8 cellular contexts compared by ENCODE assay signal in genomic region chr19:43755256-43755801, GRCh38. TPM values are rescaled to one million over a fixed set of nuclear protein-coding genes. Genes with fewer than 3 reads are reported as not detected.
A peak's percentile ranks its signal among the peaks of the same experiment; 100 is the strongest.
DNase-seq lines count a peak whose midpoint lies in the region; ATAC-seq, FAIRE-seq and TF ChIP-seq lines count a peak whose summit lies in the region.

No MANE protein-coding gene starts in this region.

- peaks cover 12% of the 10 kb centered on the region for H3K4me1 ChIP-seq in KMS-11 (ENCODE audit: low read depth, poor library complexity, severe bottlenecking)
- peaks cover 37% of the 10 kb centered on the region for H3K4me1 ChIP-seq in fibroblast of lung (ENCODE audit: control insufficient read depth, extremely low read depth, insufficient read depth, low read length)

- H3K27ac ChIP-seq in KMS-11 = peak overlapping the region; percentile 99
- H3K27ac ChIP-seq in fibroblast of lung (ENCODE audit: insufficient read depth, low read length) = peak overlapping the region; percentile 99

- H3K9me3 Mint-ChIP-seq in naive thymus-derived CD8-positive, alpha-beta T cell = no peaks in the 10 kb centered on the region

- H3K4me1 Mint-ChIP-seq in naive thymus-derived CD8-positive, alpha-beta T cell = peaks cover 17 to 51% (median 35%) of the 10 kb centered on the region in 4 donors

- peak overlapping the region; percentile 85 for H2AFZ ChIP-seq in KMS-11 (ENCODE audit: low read depth)
- H2AFZ ChIP-seq in fibroblast of lung (ENCODE audit: low read length) = peak overlapping the region; percentile 55

- no peaks in the 10 kb centered on the region for H3K9me3 ChIP-seq in fibroblast of lung (ENCODE audit: control insufficient read depth, insufficient read depth, low read depth, low read length)

- peaks cover 0 to 14% (median 2%) of the 10 kb centered on the region in 3 donors for H3K36me3 Mint-ChIP-seq in naive thymus-derived CD8-positive, alpha-beta T cell

- no peaks in the 10 kb centered on the region for H3K27me3 ChIP-seq in KMS-11 (ENCODE audit: insufficient read depth, low read depth)
- H3K27me3 ChIP-seq in fibroblast of lung (ENCODE audit: control insufficient read depth, insufficient read depth, low read length) = no peaks in the 10 kb centered on the region

- FAIRE-seq in GM12892 (lab: Jason Lieb, UNC) = peak; percentile 80

- POLR2A ChIA-PET in naive thymus-derived CD8-positive, alpha-beta T cell (lab: Charles Lee) = interaction anchor here (0.6 to 4.1 kb wide), 13 partner anchors 9 to 1247 kb away, joined by 3 to 30 read pairs (median 4); partner anchors contain the start of genes KCNN4 and ZNF283

- peak overlapping the region; percentile 77 for H3K4me2 ChIP-seq in KMS-11
- H3K4me2 ChIP-seq in fibroblast of lung (ENCODE audit: extremely low read depth, insufficient read depth, low read length) = peak overlapping the region; percentile 95

- peaks cover 0 to 4% (median 0%) of the 10 kb centered on the region in 5 donors for H3K27me3 Mint-ChIP-seq in naive thymus-derived CD8-positive, alpha-beta T cell

- peak; percentile 26 for TF ChIP-seq POLR2A in GM12892 (IDR thresholded peaks at IDR 0.05; ENCODE audit: low read depth, low read length)

- H3K9ac ChIP-seq in KMS-11 (peak overlapping the region; percentile 99), fibroblast of lung (ENCODE audit: insufficient read depth, low read length) (peak overlapping the region; percentile 99)

- H3K36me3 ChIP-seq in KMS-11 (ENCODE audit: insufficient read depth) = peaks cover 3% of the 10 kb centered on the region; the same call in 1 of the 2 replicates
- peaks cover 4% of the 10 kb centered on the region for H3K36me3 ChIP-seq in fibroblast of lung (ENCODE audit: control insufficient read depth, insufficient read depth, low read length)

- peak in 1 of 2 donors; percentile 26 for ATAC-seq in naive thymus-derived CD8-positive, alpha-beta T cell
- no peak for ATAC-seq in stimulated activated naive CD8-positive, alpha-beta T cell treated with anti-CD3 and anti-CD28 coated beads, Interleukin-15, Interleukin-2, amounts not matched to agents 100 U/mL and 50 U/mL, for 24 hours
- ATAC-seq in HG02571 (IDR thresholded peaks at IDR 0.05; ENCODE audit: unreplicated experiment) = no peak

- H3K27ac Mint-ChIP-seq in naive thymus-derived CD8-positive, alpha-beta T cell = peak overlapping the region; percentile 91 to 99 (median 99)

- H3K79me2 ChIP-seq in KMS-11 (ENCODE audit: insufficient read depth, low read depth) (peaks cover 17% of the 10 kb centered on the region; the same call in 1 of the 2 replicates), fibroblast of lung (ENCODE audit: control insufficient read depth, insufficient read depth, low read length) (peaks cover 23% of the 10 kb centered on the region)

- H3K4me3 ChIP-seq in KMS-11 (IDR thresholded peaks at IDR 0.05; ENCODE audit: insufficient read depth, low read depth, low read length) = peak overlapping the region; percentile 36
- H3K4me3 ChIP-seq in fibroblast of lung (replicated peaks in 1 of 4; ENCODE audit: control extremely low read depth in 1 of 4, insufficient read depth in 1 of 4, low read depth in 3 of 4, low read length in 4 of 4) = peak overlapping the region; percentile 67 to 93 (median 86)

- TF ChIP-seq CTCF in KMS-11 (conservative IDR thresholded peaks at IDR 0.05; ENCODE audit: low read depth, low read length) (no peak), fibroblast of lung (conservative IDR thresholded peaks at IDR 0.05 in 1 of 2, IDR thresholded peaks at IDR 0.05 in 1 of 2; ENCODE audit: low read depth in 1 of 2, low read length in 2 of 2) (no peak)

- H3K4me3 Mint-ChIP-seq in naive thymus-derived CD8-positive, alpha-beta T cell = peak overlapping the region; percentile 91 to 99 (median 96)

- H4K20me1 ChIP-seq in KMS-11 (ENCODE audit: insufficient read depth) (no peaks in the 10 kb centered on the region), fibroblast of lung (ENCODE audit: control insufficient read depth, extremely low read depth, insufficient read depth, low read length) (no peaks in the 10 kb centered on the region)

- DNase-seq in GM12892 (ENCODE audit: insufficient read length) = no peak
- DNase-seq in RKO (ENCODE audit: low spot score) = peak; percentile 88
- peak; percentile 49 to 65 for DNase-seq in activated T-helper 1 cell treated with anti-CD3 and anti-CD28 coated beads, Interleukin-2, amount 50 U/mL, for 16 hours (ENCODE audit: low read depth in 1 of 2, low spot score in 1 of 2)
- DNase-seq in fibroblast of lung (ENCODE audit: low read depth in 2 of 2) = peak; percentile 55 to 69
- peak; percentile 58 to 81 (median 70) for DNase-seq in naive thymus-derived CD8-positive, alpha-beta T cell
- DNase-seq in stimulated activated naive CD8-positive, alpha-beta T cell treated with anti-CD3 and anti-CD28 coated beads, Interleukin-15, Interleukin-2, amounts not matched to agents 100 U/mL and 50 U/mL, for 24 hours = peak; percentile 89

RNA-seq across cellular contexts. Expression of gene SMG9, which starts 0.6 kb away (rescaled TPM):
- polyA plus RNA-seq in GM12892 (2012; ENCODE audit: missing spikeins) = 21.9 TPM
- 5.9 and 6.1 TPM in 2 replicates for total RNA-seq in fibroblast of lung
- 6.0 and 10.2 TPM in 2 replicates for polyA plus RNA-seq in fibroblast of lung
- 18.1 and 23.7 TPM in 2 replicates for polyA plus RNA-seq in fibroblast of lung (2012)
- polyA minus RNA-seq in fibroblast of lung (ENCODE audit: low replicate concordance) = 14.1 and 28.0 TPM in 2 replicates
- 10 to 100 TPM; 48.9 to 51.9 TPM for total RNA-seq in naive thymus-derived CD8-positive, alpha-beta T cell
- polyA plus RNA-seq in naive thymus-derived CD8-positive, alpha-beta T cell = 1 to 10 TPM; 3.4 to 8.3 (median 8.3) TPM

RNA-seq across cellular contexts. Expression of gene KCNN4, which starts 25.4 kb away (rescaled TPM):
- 41.1 TPM for polyA plus RNA-seq in GM12892 (2012; ENCODE audit: missing spikeins)
- total RNA-seq in fibroblast of lung = 0.26 and 0.83 TPM in 2 replicates
- polyA plus RNA-seq in fibroblast of lung = 0.41 and 0.53 TPM in 2 replicates
- polyA plus RNA-seq in fibroblast of lung (2012) = 0.51 and 1.0 TPM in 2 replicates
- 7.1 TPM in 1 of 2 replicates, not detected in the other for polyA minus RNA-seq in fibroblast of lung (ENCODE audit: low replicate concordance)
- 100 to 1,000 TPM in 1 of 2 experiments, 10 to 100 TPM in 1; 92.9 to 103 TPM for total RNA-seq in naive thymus-derived CD8-positive, alpha-beta T cell
- 10 to 100 TPM in 2 of 3 donors, 1 to 10 TPM in 1; 7.6 to 28.6 (median 11.7) TPM for polyA plus RNA-seq in naive thymus-derived CD8-positive, alpha-beta T cell

RNA-seq across cellular contexts. Expression of gene IRGC, which starts 39.5 kb away (rescaled TPM):
- not detected for polyA plus RNA-seq in GM12892 (2012; ENCODE audit: missing spikeins)
- not detected in 2 replicates for total RNA-seq in fibroblast of lung
- not detected in 2 replicates for polyA plus RNA-seq in fibroblast of lung
- polyA plus RNA-seq in fibroblast of lung (2012) = not detected in 2 replicates
- polyA minus RNA-seq in fibroblast of lung (ENCODE audit: low replicate concordance) = not detected in 2 replicates
- not detected for total RNA-seq in naive thymus-derived CD8-positive, alpha-beta T cell
- polyA plus RNA-seq in naive thymus-derived CD8-positive, alpha-beta T cell = not detected

RNA-seq across cellular contexts. Expression of gene LYPD5, which starts 46.9 kb away (rescaled TPM):
- polyA plus RNA-seq in GM12892 (2012; ENCODE audit: missing spikeins) = not detected
- total RNA-seq in fibroblast of lung = 0.50 and 1.0 TPM in 2 replicates
- polyA plus RNA-seq in fibroblast of lung = 0.12 and 0.37 TPM in 2 replicates
- 0.08 and 0.28 TPM in 2 replicates for polyA plus RNA-seq in fibroblast of lung (2012)
- 1.5 TPM in 1 of 2 replicates, not detected in the other for polyA minus RNA-seq in fibroblast of lung (ENCODE audit: low replicate concordance)
- under 1 TPM; 0.60 to 0.69 TPM for total RNA-seq in naive thymus-derived CD8-positive, alpha-beta T cell
- polyA plus RNA-seq in naive thymus-derived CD8-positive, alpha-beta T cell = under 1 TPM in 2 of 3 donors, not detected in 1; 0.07 to 0.72 TPM

Comparison
In these comparisons a context has a peak if more than half of its experiments do, and no peak if none do; other contexts are left out.
1. RNA of gene KCNN4, which starts 25.4 kb away (total RNA-seq): 92.9 to 103 TPM in naive thymus-derived CD8-positive, alpha-beta T cell; 0.26 to 0.83 TPM in fibroblast of lung; every median in the first group is over 10 times any median in the second.